In the genomic region with DNA sequence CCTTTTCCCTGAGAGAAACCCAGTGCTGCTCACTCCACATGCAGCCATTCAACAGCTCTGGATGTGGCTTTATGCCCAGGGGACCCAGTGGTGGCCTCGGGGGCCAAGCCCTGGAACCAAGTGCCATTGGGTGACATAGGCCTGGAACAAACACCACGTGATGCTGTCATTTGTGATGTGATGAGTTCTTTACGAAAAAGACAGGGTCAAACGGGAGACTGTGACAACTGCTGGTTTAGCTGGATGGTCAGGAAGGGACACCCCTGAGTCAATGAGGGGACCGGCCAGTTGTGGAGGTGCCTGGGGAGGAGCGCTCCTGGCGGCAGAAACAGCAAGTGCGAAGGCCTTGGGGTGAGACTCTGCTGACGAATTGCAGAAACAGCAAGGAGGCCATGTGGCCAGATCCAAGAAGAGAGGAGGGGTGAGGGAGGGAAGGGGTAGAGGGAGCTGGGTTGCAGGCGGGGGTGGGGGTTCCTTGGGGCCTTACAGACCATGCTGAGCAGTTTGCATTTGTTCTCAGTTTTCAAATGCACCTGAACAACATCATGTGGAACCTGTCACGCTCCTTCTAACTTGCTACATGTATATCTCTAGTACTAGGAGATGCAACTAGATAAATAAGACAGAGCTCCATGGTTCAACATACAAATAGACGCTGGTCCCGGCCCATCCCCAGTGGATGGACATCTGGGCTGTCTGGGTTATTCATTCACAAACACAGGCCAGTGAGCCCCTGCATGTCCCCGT, we compare ENCODE assay signal across 16 cellular contexts. TPM values are rescaled to one million over a fixed set of nuclear protein-coding genes. Genes with fewer than 3 reads are reported as not detected.
DNase-seq lines count a peak whose midpoint lies in the region; ATAC-seq and TF ChIP-seq lines count a peak whose summit lies in the region.
"Had no signal": no experiment of that assay in that cellular context is flagged by ENCODE, and none has a peak within 500 bp of the region (broad histone marks: within the 10 kb centered on the region; RNA-seq: fewer than 3 reads in every experiment).

No MANE protein-coding gene starts in this region.

- H3K4me3 Mint-ChIP-seq in activated naive CD4-positive, alpha-beta T cell treated with anti-CD3 and anti-CD28 coated beads, Interleukin-2, amount 50 U/mL, for 24 hours: no peak overlapping the region
- H3K4me3 Mint-ChIP-seq: activated naive CD8-positive, alpha-beta T cell treated with anti-CD3 and anti-CD28 coated beads, Interleukin-2, amount 10 ng/mL, durations not matched to agents 7 days and 5 days had no signal

- no peaks in the 10 kb centered on the region for H3K4me1 Mint-ChIP-seq in activated naive CD4-positive, alpha-beta T cell treated with anti-CD3 and anti-CD28 coated beads, Interleukin-2, amount 50 U/mL, for 24 hours

- no peak for TF ChIP-seq POLR2A in transverse colon (IDR thresholded peaks at IDR 0.05)

- no peaks in the 10 kb centered on the region for H4K20me1 ChIP-seq in OCI-LY3 (ENCODE audit: insufficient read depth, low read length)

- H3K9ac ChIP-seq in OCI-LY3 (ENCODE audit: low read length): peak overlapping the region; percentile 86

- no peak overlapping the region for H2AFZ ChIP-seq in OCI-LY3 (ENCODE audit: low read depth, low read length)

- peaks cover 3% of the 10 kb centered on the region for H3K36me3 ChIP-seq in OCI-LY3 (replicated peaks; ENCODE audit: low read depth, low read length)
- H3K36me3 ChIP-seq in transverse colon: no peaks in the 10 kb centered on the region

- H3K27me3 Mint-ChIP-seq in activated naive CD4-positive, alpha-beta T cell treated with anti-CD3 and anti-CD28 coated beads, Interleukin-2, amount 50 U/mL, for 24 hours: no peaks in the 10 kb centered on the region

- TF ChIP-seq EP300 in transverse colon (IDR thresholded peaks at IDR 0.05; ENCODE audit: low read depth): no peak

- H3K4me3 ChIP-seq in OCI-LY3 (ENCODE audit: low read length): peak overlapping the region; percentile 12; the same call in 1 of the 2 replicates
- H3K4me3 ChIP-seq in fibroblast of the aortic adventitia (ENCODE audit: low read depth, low read length): no peak overlapping the region
- H3K4me3 ChIP-seq in transverse colon: no peak overlapping the region

- no peak for DNase-seq in activated naive CD4-positive, alpha-beta T cell (lab: John Stamatoyannopoulos, UW)
- DNase-seq in fibroblast of the aortic adventitia (ENCODE audit: low read depth): no peak
- peak; percentile 7 for DNase-seq in transverse colon
- no peak for DNase-seq in DMS53 (lab: John Stamatoyannopoulos, UW)
- no peak for DNase-seq in central memory CD4-positive, alpha-beta T cell
- DNase-seq: activated CD4-positive, alpha-beta T cell treated with anti-CD3 and anti-CD28 coated beads, Interleukin-2, amount 50 U/mL, for 1 hour; activated naive CD8-positive, alpha-beta T cell treated with anti-CD3 and anti-CD28 coated beads, Interleukin-2, amount 10 ng/mL, durations not matched to agents 7 days and 5 days; HCEC 1CT; NCI-H2171; T-helper 1 cell had no signal

- H3K4me1 ChIP-seq in OCI-LY3 (ENCODE audit: low read length) (peaks cover 100% of the 10 kb centered on the region), transverse colon (no peaks in the 10 kb centered on the region)

- peak; percentile 66 for TF ChIP-seq CTCF in OCI-LY3 (IDR thresholded peaks at IDR 0.05; ENCODE audit: low read depth, low read length)
- peak; percentile 18 for TF ChIP-seq CTCF in fibroblast of the aortic adventitia (IDR thresholded peaks at IDR 0.05; ENCODE audit: insufficient read depth, low read length)
- no peak for TF ChIP-seq CTCF in transverse colon (IDR thresholded peaks at IDR 0.05)

- in situ Hi-C loops in transverse colon (cut with MboI; ENCODE audit: low pct_ligation_motif_present in 1 of 4, low pct_unique_long_range_greater_than_20kb in 1 of 4, low sequenced_read_pairs in 3 of 4): no loop called here

- no peaks in the 10 kb centered on the region for H3K27me3 ChIP-seq in OCI-LY3 (ENCODE audit: low read depth, low read length)
- no peaks in the 10 kb centered on the region for H3K27me3 ChIP-seq in transverse colon

- H3K9me3 ChIP-seq in OCI-LY3 (ENCODE audit: insufficient read depth, low read length): no peaks in the 10 kb centered on the region
- H3K9me3 ChIP-seq in transverse colon: no peaks in the 10 kb centered on the region

- intact Hi-C loops in transverse colon (cut with DNase I; ENCODE audit: low total_unique reads): no loop called here

- H3K9me3 Mint-ChIP-seq in activated naive CD4-positive, alpha-beta T cell treated with anti-CD3 and anti-CD28 coated beads, Interleukin-2, amount 50 U/mL, for 24 hours: no peaks in the 10 kb centered on the region
- H3K9me3 Mint-ChIP-seq: activated naive CD8-positive, alpha-beta T cell treated with anti-CD3 and anti-CD28 coated beads, Interleukin-2, amount 10 ng/mL, durations not matched to agents 7 days and 5 days had no signal

- peak overlapping the region; percentile 73 for H3K4me2 ChIP-seq in OCI-LY3 (ENCODE audit: low read length)

- peak overlapping the region; percentile 92 for H3K27ac ChIP-seq in OCI-LY3 (ENCODE audit: low read length)
- H3K27ac ChIP-seq in transverse colon: no peak overlapping the region

- WGBS in transverse colon (ENCODE audit: low coverage in 1 of 2), 2 donors: 78 to 80% methylated on average over 6 to 14 of the region's 14 CpGs

- ATAC-seq in GM18498 (IDR thresholded peaks at IDR 0.05; ENCODE audit: unreplicated experiment): no peak

- peak overlapping the region; percentile 56 for H3K27ac Mint-ChIP-seq in activated naive CD4-positive, alpha-beta T cell treated with anti-CD3 and anti-CD28 coated beads, Interleukin-2, amount 50 U/mL, for 24 hours
- H3K27ac Mint-ChIP-seq: activated naive CD8-positive, alpha-beta T cell treated with anti-CD3 and anti-CD28 coated beads, Interleukin-2, amount 10 ng/mL, durations not matched to agents 7 days and 5 days had no signal

- H3K36me3 Mint-ChIP-seq in activated naive CD4-positive, alpha-beta T cell treated with anti-CD3 and anti-CD28 coated beads, Interleukin-2, amount 50 U/mL, for 24 hours: no peaks in the 10 kb centered on the region
- H3K36me3 Mint-ChIP-seq: activated naive CD8-positive, alpha-beta T cell treated with anti-CD3 and anti-CD28 coated beads, Interleukin-2, amount 10 ng/mL, durations not matched to agents 7 days and 5 days had no signal

- H3K79me2 ChIP-seq in OCI-LY3 (ENCODE audit: low read length): peaks cover 97% of the 10 kb centered on the region

RNA-seq across cellular contexts. Expression of a gene that starts 56.1 kb away (rescaled TPM):
- total RNA-seq in fibroblast of the aortic adventitia (ENCODE audit: low replicate concordance) (not detected in 2 replicates), transverse colon (100 to 1,000 TPM in 1 of 4 donors, 10 to 100 TPM in 2, not detected in 1; 14.9 to 104 (median 33.8) TPM)
- total RNA-seq: activated naive CD8-positive, alpha-beta T cell treated with anti-CD3 and anti-CD28 coated beads, Interleukin-2, amount 10 ng/mL, durations not matched to agents 7 days and 5 days; chondrocyte; MCF 10A; pulmonary artery endothelial cell had no signal

Comparison
In these comparisons a context has a peak if more than half of its experiments do, and no peak if none do; other contexts are left out.
1. CTCF ChIP-seq: peak in OCI-LY3 (single experiment) and fibroblast of the aortic adventitia (single experiment); none in transverse colon (0 of 5).